12 cellular contexts compared by ENCODE assay signal in genomic region chr3:107242579-107242978, GRCh38.
A peak's percentile ranks its signal among the peaks of the same experiment; 100 is the strongest.
DNase-seq lines count a peak whose midpoint lies in the region; ATAC-seq and TF ChIP-seq lines count a peak whose summit lies in the region.
"Had no signal": no experiment of that assay in that cellular context is flagged by ENCODE, and none has a peak within 500 bp of the region (broad histone marks: within the 10 kb centered on the region; RNA-seq: fewer than 3 reads in every experiment).

No MANE protein-coding gene starts in this region.

- peaks cover 0 to 2% of the 10 kb centered on the region in 2 donors for H3K9me3 ChIP-seq in neuronal stem cell (replicated peaks in 1 of 2; ENCODE audit: control insufficient read depth in 2 of 2, insufficient read depth in 1 of 2, low read depth in 1 of 2, low read length in 2 of 2)
- H3K9me3 ChIP-seq: pancreas, uterus had no signal

- H3K36me3 ChIP-seq in neuronal stem cell (replicated peaks in 1 of 2; ENCODE audit: control insufficient read depth in 2 of 2, insufficient read depth in 2 of 2, low read length in 2 of 2): no peaks in the 10 kb centered on the region
- H3K36me3 ChIP-seq: pancreas, uterus had no signal

- H3K9ac ChIP-seq in neuronal stem cell (ENCODE audit: low read depth, low read length, poor library complexity): no peak overlapping the region

- peaks cover 3 to 4% of the 10 kb centered on the region in 2 donors for H3K4me1 ChIP-seq in neuronal stem cell (ENCODE audit: control insufficient read depth in 2 of 2, insufficient read depth in 1 of 2, low read depth in 1 of 2, low read length in 2 of 2)
- H3K4me1 ChIP-seq: pancreas, uterus had no signal

- no peaks in the 10 kb centered on the region for H3K27me3 ChIP-seq in neuronal stem cell (ENCODE audit: control insufficient read depth in 3 of 3, insufficient read depth in 3 of 3, low read depth in 1 of 3, low read length in 3 of 3)
- H3K27me3 ChIP-seq: pancreas, uterus had no signal

- peaks cover 1% of the 10 kb centered on the region for H3K79me1 ChIP-seq in neuronal stem cell (ENCODE audit: low read depth, low read length)

- H2BK5ac ChIP-seq in neuronal stem cell (ENCODE audit: low read length): no peak overlapping the region

- no peak for TF ChIP-seq CTCF in astrocyte of the cerebellum (IDR thresholded peaks at IDR 0.05; ENCODE audit: low read depth, low read length, missing control alignments)
- TF ChIP-seq CTCF in nephron (IDR thresholded peaks at IDR 0.05; ENCODE audit: unreplicated experiment in 3 of 3): no peak

- H3K4me3 ChIP-seq in astrocyte of the cerebellum (ENCODE audit: low read depth, low read length) (peak overlapping the region; percentile 95), neuronal stem cell (ENCODE audit: low read length in 2 of 2) (no peak overlapping the region)
- H3K4me3 ChIP-seq: pancreas had no signal

- no peak overlapping the region for H2BK12ac ChIP-seq in neuronal stem cell (ENCODE audit: low read length)

- no peak overlapping the region for H4K8ac ChIP-seq in neuronal stem cell (ENCODE audit: low read depth, low read length)

- H3K4me1 Mint-ChIP-seq in nephron: peaks cover 38% of the 10 kb centered on the region

- no peak overlapping the region for H3K4me2 ChIP-seq in neuronal stem cell (ENCODE audit: insufficient read depth, low read length, poor library complexity, severe bottlenecking)

- no peaks in the 10 kb centered on the region for H3K9me3 Mint-ChIP-seq in nephron

- H3K18ac ChIP-seq in neuronal stem cell (ENCODE audit: low read length): no peak overlapping the region

- no peak for ATAC-seq in HG03159 (IDR thresholded peaks at IDR 0.05; ENCODE audit: unreplicated experiment)
- ATAC-seq: pancreas had no signal

- H3K4ac ChIP-seq in neuronal stem cell (ENCODE audit: low read length): no peak overlapping the region

- no peak overlapping the region for H3K27ac ChIP-seq in neuronal stem cell (replicated peaks; ENCODE audit: low read length)
- H3K27ac ChIP-seq: pancreas, uterus had no signal

- no peak overlapping the region for H3K23ac ChIP-seq in neuronal stem cell (ENCODE audit: low read depth, low read length, poor library complexity)

- DNase-seq in EL (peak; percentile 23), NCI-H1436 treated with DMSO at 0.1 percent for 48 hours (lab: John Stamatoyannopoulos, UW) (peak; percentile 33), astrocyte of the cerebellum (ENCODE audit: low read depth) (no peak), neuronal stem cell (ENCODE audit: low spot score) (no peak), cerebellum (ENCODE audit: low spot score) (no peak), iPS-NIHi11 (ENCODE audit: low spot score) (no peak)
- DNase-seq: COR-L47, KBM-7, pancreas, uterus had no signal

- H2BK15ac ChIP-seq in neuronal stem cell (ENCODE audit: low read length): no peak overlapping the region

- H3K36me3 Mint-ChIP-seq in nephron (ENCODE audit: low read depth): peaks cover 8% of the 10 kb centered on the region

- in situ Hi-C loops in astrocyte of the cerebellum (cut with HindIII; ENCODE audit: low sequenced_read_pairs): no loop called here

- no peak overlapping the region for H2AK5ac ChIP-seq in neuronal stem cell (ENCODE audit: low read depth, low read length)

- no peaks in the 10 kb centered on the region for H3K27me3 Mint-ChIP-seq in nephron (ENCODE audit: low read depth)

- no CpG with 5 or more reads among the region's 8 CpGs for WGBS in neuronal stem cell (ENCODE audit: extremely low coverage in 2 of 2, insufficient read length in 2 of 2, insufficient replicate concordance in 1 of 2), 2 donors

- H2AFZ ChIP-seq in neuronal stem cell (ENCODE audit: low read length): no peak overlapping the region

- no peak overlapping the region for H4K91ac ChIP-seq in neuronal stem cell (ENCODE audit: low read depth, low read length, poor library complexity)

- H2BK120ac ChIP-seq in neuronal stem cell (ENCODE audit: low read depth, low read length): no peak overlapping the region

- H3K27ac Mint-ChIP-seq in nephron: peak overlapping the region in 1 of 3 experiments; percentile 3

- H3K14ac ChIP-seq in neuronal stem cell (ENCODE audit: low read length): no peak overlapping the region

- peak overlapping the region; percentile 96 to 100 (median 99) for H3K4me3 Mint-ChIP-seq in nephron

Comparison
In these comparisons a context has a peak if more than half of its experiments do, and no peak if none do; other contexts are left out.
1. DNase-seq: peak in EL (single experiment) and NCI-H1436 treated with DMSO at 0.1 percent for 48 hours (single experiment); none in astrocyte of the cerebellum (single experiment), neuronal stem cell (single experiment), cerebellum (single experiment) and iPS-NIHi11 (single experiment).